In genomic region chr6:66556936-66557335, GRCh38 we compare ENCODE assay signal across 24 cellular contexts.
"Had no signal": no experiment of that assay in that cellular context is flagged by ENCODE, and none has a peak within 500 bp of the region (broad histone marks: within the 10 kb centered on the region; RNA-seq: fewer than 3 reads in every experiment).

No MANE protein-coding gene starts in this region.

- ATAC-seq: activated naive CD8-positive, alpha-beta T cell treated with anti-CD3 and anti-CD28 coated beads, Interleukin-2, amount 50 U/mL, for 24 hours; heart left ventricle; naive thymus-derived CD8-positive, alpha-beta T cell; psoas muscle; upper lobe of right lung had no signal

- H3K27me3 Mint-ChIP-seq: activated CD4-positive, alpha-beta memory T cell treated with anti-CD3 and anti-CD28 coated beads for 36 hours; activated CD4-positive, alpha-beta T cell treated with anti-CD3 and anti-CD28 coated beads, Interleukin-2, amount 10 ng/mL, durations not matched to agents 24 days and 14 days; activated naive CD4-positive, alpha-beta T cell treated with anti-CD3 and anti-CD28 coated beads, Interleukin-2, amount 50 U/mL, for 24 hours; activated naive CD8-positive, alpha-beta T cell treated with anti-CD3 and anti-CD28 coated beads, Interleukin-2, amount 50 U/mL, for 24 hours; central memory CD8-positive, alpha-beta T cell; naive thymus-derived CD8-positive, alpha-beta T cell had no signal

- H3K79me2 ChIP-seq: parathyroid adenoma had no signal

- DNase-seq: activated CD4-positive, alpha-beta memory T cell treated with anti-CD3 and anti-CD28 coated beads for 36 hours; activated CD4-positive, alpha-beta T cell treated with anti-CD3 and anti-CD28 coated beads, Interleukin-2, amount 10 ng/mL, durations not matched to agents 24 days and 14 days; activated CD4-positive, CD25-positive, alpha-beta regulatory T cell treated with anti-CD3 and anti-CD28 coated beads, Interleukin-2, amount 50 U/mL, for 72 hours; activated naive CD8-positive, alpha-beta T cell treated with anti-CD3 and anti-CD28 coated beads, Interleukin-2, amount 50 U/mL, for 24 hours; activated T-cell treated with anti-CD3 and anti-CD28 coated beads, Interleukin-2, amount 50 U/mL, for 48 hours; amygdala; effector CD8-positive, alpha-beta T cell; heart left ventricle; hypothalamus; immature natural killer cell; naive thymus-derived CD8-positive, alpha-beta T cell; nucleus accumbens; psoas muscle; stimulated activated naive CD4-positive, alpha-beta T cell; tibial artery; upper lobe of right lung had no signal

- FAIRE-seq: colon had no signal

- H3K27ac ChIP-seq: breast epithelium, heart left ventricle, parathyroid adenoma, psoas muscle, suprapubic skin, tibial artery, upper lobe of right lung had no signal

- H3K4me1 Mint-ChIP-seq: activated CD4-positive, alpha-beta T cell treated with anti-CD3 and anti-CD28 coated beads, Interleukin-2, amount 10 ng/mL, durations not matched to agents 24 days and 14 days; activated naive CD4-positive, alpha-beta T cell treated with anti-CD3 and anti-CD28 coated beads, Interleukin-2, amount 50 U/mL, for 24 hours; activated naive CD8-positive, alpha-beta T cell treated with anti-CD3 and anti-CD28 coated beads, Interleukin-2, amount 50 U/mL, for 24 hours; central memory CD8-positive, alpha-beta T cell; immature natural killer cell; naive thymus-derived CD8-positive, alpha-beta T cell; neural crest cell had no signal

- H3K4me2 ChIP-seq: smooth muscle cell had no signal

- H2AFZ ChIP-seq: parathyroid adenoma had no signal

- H3K4me1 ChIP-seq: breast epithelium, heart left ventricle, parathyroid adenoma, psoas muscle, suprapubic skin, tibial artery, upper lobe of right lung had no signal

- H3K36me3 ChIP-seq: breast epithelium, heart left ventricle, suprapubic skin, tibial artery, upper lobe of right lung had no signal

- H3K4me3 Mint-ChIP-seq: activated CD4-positive, alpha-beta memory T cell treated with anti-CD3 and anti-CD28 coated beads for 36 hours; activated CD4-positive, alpha-beta T cell treated with anti-CD3 and anti-CD28 coated beads, Interleukin-2, amount 10 ng/mL, durations not matched to agents 24 days and 14 days; activated naive CD4-positive, alpha-beta T cell treated with anti-CD3 and anti-CD28 coated beads, Interleukin-2, amount 50 U/mL, for 24 hours; activated naive CD8-positive, alpha-beta T cell treated with anti-CD3 and anti-CD28 coated beads, Interleukin-2, amount 50 U/mL, for 24 hours; central memory CD8-positive, alpha-beta T cell; immature natural killer cell; naive thymus-derived CD8-positive, alpha-beta T cell; neural crest cell had no signal

- H3K4me3 ChIP-seq: breast epithelium, heart left ventricle, psoas muscle, smooth muscle cell, suprapubic skin, tibial artery, upper lobe of right lung had no signal

- H3K9ac ChIP-seq: parathyroid adenoma had no signal

- H3K27me3 ChIP-seq: breast epithelium, heart left ventricle, suprapubic skin, tibial artery, upper lobe of right lung had no signal

- H3K36me3 Mint-ChIP-seq: activated CD4-positive, alpha-beta memory T cell treated with anti-CD3 and anti-CD28 coated beads for 36 hours; activated naive CD4-positive, alpha-beta T cell treated with anti-CD3 and anti-CD28 coated beads, Interleukin-2, amount 50 U/mL, for 24 hours; immature natural killer cell; naive thymus-derived CD8-positive, alpha-beta T cell had no signal
